ENCODE assay signal across 18 cellular contexts in genomic region chr4:157012781-157013180, GRCh38. TPM values are rescaled to one million over a fixed set of nuclear protein-coding genes. Genes with fewer than 3 reads are reported as not detected.
DNase-seq lines count a peak whose midpoint lies in the region; ATAC-seq and TF ChIP-seq lines count a peak whose summit lies in the region.
"Had no signal": no experiment of that assay in that cellular context is flagged by ENCODE, and none has a peak within 500 bp of the region (broad histone marks: within the 10 kb centered on the region; RNA-seq: fewer than 3 reads in every experiment).

No MANE protein-coding gene starts in this region.

- H4K20me1 ChIP-seq in PC-9 (ENCODE audit: insufficient read depth): no peaks in the 10 kb centered on the region

- H3K4me2 ChIP-seq in PC-9: no peak overlapping the region

- no peak overlapping the region for H3K4me3 ChIP-seq in BJ (ENCODE audit: low read depth, low read length)
- H3K4me3 ChIP-seq in PC-9: no peak overlapping the region
- H3K4me3 ChIP-seq: colonic mucosa, HAP-1, stomach, uterus had no signal

- peak; percentile 55 for DNase-seq in BJ (ENCODE audit: low read depth)
- DNase-seq in PC-9: peak; percentile 20 to 61
- DNase-seq in fibroblast of gingiva (ENCODE audit: low read depth): peak; percentile 16
- DNase-seq in omental fat pad (ENCODE audit: low spot score): no peak
- DNase-seq in cerebellar nuclear complex (lab: John Stamatoyannopoulos, UW): no peak
- DNase-seq in NCI-H2081 (lab: John Stamatoyannopoulos, UW): no peak
- DNase-seq: activated CD4-positive, alpha-beta T cell treated with anti-CD3 and anti-CD28 coated beads, Interleukin-2, amount 50 U/mL, for 4 hours; activated T-cell treated with anti-CD3 and anti-CD28 coated beads, Interleukin-2, amount 50 U/mL, for 4 hours; colonic mucosa; COR-L47; GDM1; NCI-H2029 treated with DMSO at 0.1 percent for 48 hours; NCI-H69; stomach; uterus had no signal

- CTCF ChIA-PET in BJ (lab: Yijun Ruan, JAX) (interaction anchor here (0.9 to 1.2 kb wide), 2 partner anchors 29 to 36 kb away, joined by 3 to 4 read pairs; no protein-coding TSS in a partner anchor), PC-9 (lab: Charles Lee) (interaction anchor here (1.1 kb wide), 1 partner anchor 33 kb away, joined by 4 read pairs; no protein-coding TSS in a partner anchor)

- H3K36me3 ChIP-seq in BJ (ENCODE audit: control insufficient read depth, insufficient read depth, low read length): no peaks in the 10 kb centered on the region
- H3K36me3 ChIP-seq in PC-9 (ENCODE audit: low read depth): no peaks in the 10 kb centered on the region
- H3K36me3 ChIP-seq: colonic mucosa, HAP-1, stomach, uterus had no signal

- 0 out of 2 replicates have a peak overlapping the region, but pooled peaks have one; percentile 43 for H2AFZ ChIP-seq in PC-9

- no peak overlapping the region for H3K27ac ChIP-seq in PC-9
- H3K27ac ChIP-seq: colonic mucosa, stomach, uterus had no signal

- BruUV-seq in PC-9 (replicated peaks; lab: Mats Ljungman, UMichigan): no TSS peak

- H3K27me3 ChIP-seq in BJ (ENCODE audit: control insufficient read depth, insufficient read depth, low read length) (no peaks in the 10 kb centered on the region), PC-9 (ENCODE audit: insufficient read depth, low read depth) (no peaks in the 10 kb centered on the region)
- H3K27me3 ChIP-seq: colonic mucosa, stomach, uterus had no signal

- no peaks in the 10 kb centered on the region for H3K9me3 ChIP-seq in PC-9 (ENCODE audit: insufficient read depth, low read depth)
- H3K9me3 ChIP-seq: colonic mucosa, HAP-1, stomach, uterus had no signal

- H3K79me2 ChIP-seq in PC-9 (ENCODE audit: low read depth): no peaks in the 10 kb centered on the region

- no peak for TF ChIP-seq CTCF in BJ (IDR thresholded peaks at IDR 0.05; ENCODE audit: insufficient read depth, low read depth, low read length)
- no peak for TF ChIP-seq CTCF in PC-9 (conservative IDR thresholded peaks at IDR 0.05)
- TF ChIP-seq CTCF in omental fat pad (IDR thresholded peaks at IDR 0.05): no peak

- H3K9me2 ChIP-seq in PC-9 (ENCODE audit: insufficient read depth): no peaks in the 10 kb centered on the region

- intact Hi-C loops in PC-9 (cut with micrococcal nuclease; ENCODE audit: unreplicated experiment): loop anchor here (1.0 to 2.0 kb wide), 2 partner anchors 13 to 42 kb away; partner anchors contain the start of gene PDGFC

- H3K4me1 ChIP-seq in PC-9 (replicated peaks; ENCODE audit: insufficient read depth): no peaks in the 10 kb centered on the region; the same call in 1 of the 2 replicates
- H3K4me1 ChIP-seq: colonic mucosa, stomach, uterus had no signal

- ATAC-seq in omental fat pad (ENCODE audit: low FRiP score) (peak; percentile 69), GM21825 (IDR thresholded peaks at IDR 0.05; ENCODE audit: unreplicated experiment) (no peak), HG03159 (IDR thresholded peaks at IDR 0.05; ENCODE audit: unreplicated experiment) (no peak)
- ATAC-seq: activated T-cell treated with anti-CD3 and anti-CD28 coated beads, Interleukin-2, amount 50 U/mL, for 4 hours had no signal

- POLR2A ChIA-PET in BJ (lab: Charles Lee) (no interaction called here), PC-9 (lab: Charles Lee; ENCODE audit: unreplicated experiment) (no interaction called here)

- H3F3A ChIP-seq in PC-9 (ENCODE audit: insufficient read depth, low read depth): no peaks in the 10 kb centered on the region

RNA-seq across cellular contexts. Expression of gene PDGFC, which starts 41.2 kb away (rescaled TPM):
- polyA plus RNA-seq in BJ (2011; rRNA removed): 22.4 and 35.5 TPM in 2 replicates
- 34.0 and 40.9 TPM in 2 replicates for polyA minus RNA-seq in BJ (2011; rRNA and poly(A)+ RNA removed)
- 28.7 and 33.1 TPM in 2 replicates for total RNA-seq in PC-9 (2021)
- 10 to 100 TPM; 22.5 to 38.2 (median 33.1) TPM for total RNA-seq in omental fat pad

Comparison
In these comparisons a context has a peak if more than half of its experiments do, and no peak if none do; other contexts are left out.
1. DNase-seq: peak in BJ (single experiment), PC-9 (2 of 2) and fibroblast of gingiva (single experiment); none in omental fat pad (single experiment), cerebellar nuclear complex (0 of 2) and NCI-H2081 (0 of 2).